8 cellular contexts compared by ENCODE assay signal in the genomic region with DNA sequence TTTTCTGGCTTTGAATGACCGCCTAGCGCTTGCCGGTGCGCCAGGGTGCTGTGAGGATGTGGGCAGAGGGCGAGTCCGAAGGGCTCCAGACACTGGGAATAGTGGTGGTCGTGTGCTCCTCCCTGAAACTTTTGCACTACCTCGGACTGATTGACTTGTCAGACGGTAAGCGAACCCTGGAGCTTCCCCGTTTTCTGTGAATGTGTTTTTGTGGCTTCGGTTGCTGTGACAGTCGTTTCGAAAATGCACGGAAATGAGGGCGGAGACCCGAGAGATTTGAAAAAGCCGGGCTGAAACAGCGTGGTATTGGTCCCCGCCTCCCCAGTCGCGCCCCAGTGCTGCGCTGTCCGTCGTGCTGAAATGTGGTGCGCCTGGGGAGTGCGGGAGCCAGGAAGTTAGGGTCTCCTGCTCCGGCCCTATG.
DNase-seq lines count a peak whose midpoint lies in the region; ATAC-seq, FAIRE-seq and TF ChIP-seq lines count a peak whose summit lies in the region.

No MANE protein-coding gene starts in this region.

- no peak for FAIRE-seq in GM12891 (lab: Jason Lieb, UNC)

- H3K36me3 ChIP-seq in RWPE2 (ENCODE audit: low read depth): no peaks in the 10 kb centered on the region

- H3K27me3 Mint-ChIP-seq in endothelial cell (ENCODE audit: unreplicated experiment) (peaks cover 2% of the 10 kb centered on the region), nephron (ENCODE audit: low read depth) (peaks cover 63% of the 10 kb centered on the region)

- H3K4me1 Mint-ChIP-seq in endothelial cell (ENCODE audit: unreplicated experiment) (peaks cover 7% of the 10 kb centered on the region), nephron (no peaks in the 10 kb centered on the region)

- TF ChIP-seq POLR2A in GM12891 (IDR thresholded peaks at IDR 0.05; ENCODE audit: low read depth, low read length): no peak

- peaks cover 74% of the 10 kb centered on the region for H3K27me3 ChIP-seq in RWPE2 (ENCODE audit: insufficient read depth, poor library complexity, severe bottlenecking)

- no peaks in the 10 kb centered on the region for H3K36me3 Mint-ChIP-seq in endothelial cell (ENCODE audit: low read depth, unreplicated experiment)
- no peaks in the 10 kb centered on the region for H3K36me3 Mint-ChIP-seq in nephron (ENCODE audit: low read depth)

- peak overlapping the region; percentile 43 for H3K4me3 Mint-ChIP-seq in endothelial cell (ENCODE audit: unreplicated experiment)
- peak overlapping the region; percentile 29 to 43 (median 34) for H3K4me3 Mint-ChIP-seq in nephron

- no peaks in the 10 kb centered on the region for H3K4me1 ChIP-seq in RWPE2 (ENCODE audit: insufficient read depth, poor library complexity, severe bottlenecking)

- H3K4me3 ChIP-seq in RWPE2 (ENCODE audit: severe bottlenecking): no peak overlapping the region

- H3K27ac Mint-ChIP-seq in endothelial cell (ENCODE audit: unreplicated experiment): no peak overlapping the region
- no peak overlapping the region for H3K27ac Mint-ChIP-seq in nephron

- peak; percentile 13 for DNase-seq in GM12891 (ENCODE audit: insufficient read length, low spot score)
- DNase-seq in RWPE2 (ENCODE audit: low spot score): no peak
- peak; percentile 82 for DNase-seq in endothelial cell (ENCODE audit: low spot score)
- no peak for DNase-seq in DMS 273 treated with DMSO at 0.1 percent for 48 hours (lab: John Stamatoyannopoulos, UW)
- no peak for DNase-seq in activated CD4-positive, CD25-positive, alpha-beta regulatory T cell (lab: John Stamatoyannopoulos, UW)
- DNase-seq in NCI-H2196 (lab: John Stamatoyannopoulos, UW; ENCODE audit: unreplicated experiment): no peak

- TF ChIP-seq CTCF in RWPE2 (IDR thresholded peaks at IDR 0.05; ENCODE audit: poor library complexity, severe bottlenecking) (no peak), endothelial cell (IDR thresholded peaks at IDR 0.05; ENCODE audit: unreplicated experiment) (no peak), nephron (IDR thresholded peaks at IDR 0.05; ENCODE audit: unreplicated experiment in 3 of 3) (no peak)

- no peak overlapping the region for H3K27ac ChIP-seq in RWPE2 (ENCODE audit: poor library complexity, severe bottlenecking)

- H3K9me3 Mint-ChIP-seq in endothelial cell (ENCODE audit: unreplicated experiment): no peaks in the 10 kb centered on the region
- no peaks in the 10 kb centered on the region for H3K9me3 Mint-ChIP-seq in nephron

- H3K9me3 ChIP-seq in RWPE2 (ENCODE audit: severe bottlenecking): no peaks in the 10 kb centered on the region

- peak; percentile 58 for ATAC-seq in HG02610 (IDR thresholded peaks at IDR 0.05; ENCODE audit: unreplicated experiment)
- ATAC-seq in RWPE2 (ENCODE audit: low read depth): peak; percentile 96

TF ChIP-seq in GM12891, 5 proteins besides CTCF, POLR2A, EP300 and RAD21:
- no peak for TF ChIP-seq TAF1 (IDR thresholded peaks at IDR 0.05; ENCODE audit: low read depth, low read length)
- no peak for TF ChIP-seq PAX5 (IDR thresholded peaks at IDR 0.05; ENCODE audit: insufficient read depth, low read length, severe bottlenecking)
- TF ChIP-seq SPI1 (IDR thresholded peaks at IDR 0.05; ENCODE audit: low read depth, low read length): no peak
- TF ChIP-seq POLR2AphosphoS5 (IDR thresholded peaks at IDR 0.05; ENCODE audit: low read depth, low read length): no peak
- no peak for TF ChIP-seq POU2F2 (IDR thresholded peaks at IDR 0.05; ENCODE audit: low read depth, low read length)

Comparison
In these comparisons a context has a peak if more than half of its experiments do, and no peak if none do; other contexts are left out.
1. DNase-seq: peak in GM12891 (single experiment) and endothelial cell (single experiment); none in RWPE2 (single experiment), DMS 273 treated with DMSO at 0.1 percent for 48 hours (single experiment), activated CD4-positive, CD25-positive, alpha-beta regulatory T cell (0 of 4) and NCI-H2196 (single experiment).